Comparison of ENCODE assay signal across 16 cellular contexts in the genomic region with DNA sequence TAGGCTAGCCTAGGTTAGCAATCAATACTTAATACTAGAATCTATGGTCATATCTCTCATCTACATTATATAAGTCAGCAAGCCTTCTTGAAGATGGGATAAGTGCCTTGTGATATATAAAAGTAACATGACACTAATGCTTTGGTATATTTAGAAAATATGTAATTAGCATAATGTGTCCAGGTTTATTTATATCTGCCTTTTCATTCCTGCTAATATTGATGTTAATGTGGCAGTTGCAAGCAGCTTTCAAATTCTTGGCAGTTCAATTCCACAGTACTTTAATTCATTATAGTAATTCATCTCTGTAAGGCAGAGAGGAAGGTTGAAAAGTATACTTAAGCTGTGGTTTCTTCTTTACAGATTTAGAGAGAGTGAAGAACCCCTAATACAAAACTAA.
"Had no signal": no experiment of that assay in that cellular context is flagged by ENCODE, and none has a peak within 500 bp of the region (broad histone marks: within the 10 kb centered on the region; RNA-seq: fewer than 3 reads in every experiment).

No MANE protein-coding gene starts in this region.

- H3K36me3 ChIP-seq: esophagus muscularis mucosa, gastroesophageal sphincter, heart left ventricle, left lung, lower lobe of right lung had no signal

- ATAC-seq: foreskin keratinocyte, gastroesophageal sphincter, heart left ventricle, left cardiac atrium, left lung, left ventricle myocardium superior, lower lobe of right lung, mucosa of descending colon had no signal

- H3K27me3 ChIP-seq: dorsolateral prefrontal cortex, esophagus muscularis mucosa, foreskin keratinocyte, gastroesophageal sphincter, heart left ventricle, left lung had no signal

- DNase-seq: dermis blood vessel endothelial cell; dorsolateral prefrontal cortex; effector CD4-positive, alpha-beta T cell; effector memory CD4-positive, alpha-beta T cell; foreskin keratinocyte; heart left ventricle; hippocampal formation; left cardiac atrium; left lung; left ventricle myocardium superior; lower lobe of right lung; mesenchymal stem cell; mucosa of descending colon had no signal

- H3K4me3 ChIP-seq: coronary artery, dorsolateral prefrontal cortex, esophagus muscularis mucosa, gastroesophageal sphincter, heart left ventricle, left lung, lower lobe of right lung, mucosa of descending colon had no signal

- H3K9me3 ChIP-seq: esophagus muscularis mucosa, heart left ventricle, left lung, lower lobe of right lung, mucosa of descending colon had no signal

- H3K27ac ChIP-seq: coronary artery, dorsolateral prefrontal cortex, esophagus muscularis mucosa, foreskin keratinocyte, gastroesophageal sphincter, heart left ventricle, left lung, lower lobe of right lung had no signal
